Comparison of ENCODE assay signal across 8 cellular contexts in genomic region chr10:64733980-64734379, GRCh38.
A peak's percentile ranks its signal among the peaks of the same experiment; 100 is the strongest.
DNase-seq lines count a peak whose midpoint lies in the region; ATAC-seq, FAIRE-seq and TF ChIP-seq lines count a peak whose summit lies in the region.

No MANE protein-coding gene starts in this region.

- TF ChIP-seq CTCF in tibial artery (IDR thresholded peaks at IDR 0.05), result peak in 1 of 2 experiments; percentile 18

- no peak overlapping the region for H3K4me3 ChIP-seq in tibial artery

- peak; percentile 70 for FAIRE-seq in islet of Langerhans (lab: Jason Lieb, UNC)

- H3K36me3 ChIP-seq in tibial artery, result no peaks in the 10 kb centered on the region

- H3K4me1 ChIP-seq in tibial artery, result no peaks in the 10 kb centered on the region

- H3K9me3 ChIP-seq in tibial artery, result no peaks in the 10 kb centered on the region

- H3K27me3 ChIP-seq in tibial artery, result no peaks in the 10 kb centered on the region

- intact Hi-C loops in tibial artery (cut with DNase I; ENCODE audit: low total_unique reads), result no loop called here

- DNase-seq in COLO829 (ENCODE audit: low spot score), result peak; percentile 1
- peak; percentile 56 for DNase-seq in RKO (ENCODE audit: low spot score)
- DNase-seq in activated CD8-positive, alpha-beta memory T cell treated with anti-CD3 and anti-CD28 coated beads, Interleukin-2, amount 50 U/mL, for 4 hours, result no peak
- no peak for DNase-seq in tibial artery
- DNase-seq in T-helper 2 cell, result no peak

- ATAC-seq in HG02678 (IDR thresholded peaks at IDR 0.05; ENCODE audit: unreplicated experiment) (peak; percentile 56), HG03045 (IDR thresholded peaks at IDR 0.05; ENCODE audit: unreplicated experiment) (no peak)

- H3K27ac ChIP-seq in tibial artery, result no peak overlapping the region

Comparison
In these comparisons a context has a peak if more than half of its experiments do, and no peak if none do; other contexts are left out.
1. DNase-seq: peak in COLO829 (single experiment) and RKO (single experiment); none in activated CD8-positive, alpha-beta memory T cell treated with anti-CD3 and anti-CD28 coated beads, Interleukin-2, amount 50 U/mL, for 4 hours (single experiment), tibial artery (0 of 2) and T-helper 2 cell (0 of 5).